Comparison of ENCODE assay signal across 10 cellular contexts in the genomic region with DNA sequence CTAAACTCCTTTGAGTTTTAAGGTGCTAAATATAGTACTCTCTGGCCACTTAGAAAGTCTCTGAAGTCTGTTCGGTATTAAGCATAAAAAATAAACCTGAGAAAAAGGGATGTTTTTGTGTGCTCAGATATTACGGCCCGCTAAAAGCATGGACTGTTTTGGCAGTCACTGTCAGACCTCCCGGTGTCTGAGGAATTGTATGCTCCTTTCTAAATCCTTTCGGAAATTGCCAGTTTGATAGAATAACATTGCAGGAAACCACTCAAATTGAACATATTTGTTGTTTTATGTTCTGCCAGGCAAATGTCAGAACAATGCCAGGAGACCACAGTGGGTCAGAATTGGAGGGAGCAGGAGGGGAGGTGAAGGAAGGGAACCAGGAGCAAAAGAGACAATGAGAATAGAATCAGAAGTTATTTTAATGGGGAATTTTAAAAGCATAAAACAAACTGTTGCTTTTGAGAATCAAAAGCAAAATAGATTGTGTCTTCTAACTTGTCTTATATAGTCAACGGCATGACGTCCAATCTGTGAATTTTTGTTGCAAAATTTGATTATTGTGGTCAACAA.
DNase-seq lines count a peak whose midpoint lies in the region; ATAC-seq and TF ChIP-seq lines count a peak whose summit lies in the region.
"Had no signal": no experiment of that assay in that cellular context is flagged by ENCODE, and none has a peak within 500 bp of the region (broad histone marks: within the 10 kb centered on the region; RNA-seq: fewer than 3 reads in every experiment).

No MANE protein-coding gene starts in this region.

- peak; percentile 0 for DNase-seq in NCI-H446 treated with DMSO at 0.1 percent for 48 hours (lab: John Stamatoyannopoulos, UW)
- no peak for DNase-seq in NCI-H446 (lab: John Stamatoyannopoulos, UW)
- DNase-seq in cerebellum (ENCODE audit: low spot score) = peak; percentile 74
- no peak for DNase-seq in upper lobe of right lung
- DNase-seq in activated CD4-positive, alpha-beta T cell treated with anti-CD3 and anti-CD28 coated beads for 48 hours = no peak
- no peak for DNase-seq in UCSD-AML1 (lab: John Stamatoyannopoulos, UW; ENCODE audit: unreplicated experiment)
- DNase-seq: 8988T; stimulated activated naive CD4-positive, alpha-beta T cell had no signal

- H3K36me3 ChIP-seq in mucosa of rectum (ENCODE audit: control insufficient read depth in 2 of 2, insufficient read depth in 2 of 2, low read length in 2 of 2) (no peaks in the 10 kb centered on the region), upper lobe of right lung (no peaks in the 10 kb centered on the region)

- peak overlapping the region; percentile 12 to 57 for H3K27ac ChIP-seq in mucosa of rectum (ENCODE audit: low read depth in 2 of 2, low read length in 2 of 2)
- H3K27ac ChIP-seq in upper lobe of right lung = peak overlapping the region; percentile 19

- H3K9me3 ChIP-seq in mucosa of rectum (ENCODE audit: control insufficient read depth in 2 of 2, low read length in 2 of 2) (no peaks in the 10 kb centered on the region), upper lobe of right lung (no peaks in the 10 kb centered on the region)

- no peak overlapping the region for H3K9ac ChIP-seq in mucosa of rectum (ENCODE audit: low read depth in 1 of 2, low read length in 2 of 2)

- intact Hi-C loops in upper lobe of right lung (cut with DNase I) = no loop called here

- H3K4me3 ChIP-seq in mucosa of rectum (ENCODE audit: low read length in 2 of 2) = peak overlapping the region in 1 of 2 donors; percentile 4
- no peak overlapping the region for H3K4me3 ChIP-seq in upper lobe of right lung

- H3K4me1 ChIP-seq in mucosa of rectum (ENCODE audit: control insufficient read depth in 2 of 2, insufficient read depth in 2 of 2, low read length in 2 of 2) (peaks cover 0 to 15% of the 10 kb centered on the region in 2 donors), upper lobe of right lung (peaks cover 12% of the 10 kb centered on the region)

- H3K27me3 ChIP-seq in mucosa of rectum (ENCODE audit: control insufficient read depth in 2 of 2, insufficient read depth in 2 of 2, low read length in 2 of 2) = no peaks in the 10 kb centered on the region
- no peaks in the 10 kb centered on the region for H3K27me3 ChIP-seq in upper lobe of right lung

- TF ChIP-seq CTCF in upper lobe of right lung (IDR thresholded peaks at IDR 0.05) = no peak

- ATAC-seq in upper lobe of right lung = no peak
- ATAC-seq in HG02588 (IDR thresholded peaks at IDR 0.05; ENCODE audit: unreplicated experiment) = no peak

Comparison
In these comparisons a context has a peak if more than half of its experiments do, and no peak if none do; other contexts are left out.
1. DNase-seq: peak in NCI-H446 treated with DMSO at 0.1 percent for 48 hours (single experiment) and cerebellum (single experiment); none in NCI-H446 (0 of 2), upper lobe of right lung (single experiment), activated CD4-positive, alpha-beta T cell treated with anti-CD3 and anti-CD28 coated beads for 48 hours (single experiment) and UCSD-AML1 (single experiment).